9 cellular contexts compared by ENCODE assay signal in genomic region chr10:72316748-72317435, GRCh38. TPM values are rescaled to one million over a fixed set of nuclear protein-coding genes. Genes with fewer than 3 reads are reported as not detected.
DNase-seq lines count a peak whose midpoint lies in the region; ATAC-seq and TF ChIP-seq lines count a peak whose summit lies in the region.
"Had no signal": no experiment of that assay in that cellular context is flagged by ENCODE, and none has a peak within 500 bp of the region (broad histone marks: within the 10 kb centered on the region; RNA-seq: fewer than 3 reads in every experiment).

No MANE protein-coding gene starts in this region.

- H3K4me3 ChIP-seq in ascending aorta: no peak overlapping the region
- H3K4me3 ChIP-seq: HAP-1 had no signal

- DNase-seq in DMS53 treated with DMSO at 0.1 percent for 48 hours (lab: John Stamatoyannopoulos, UW; ENCODE audit: unreplicated experiment) (peak; percentile 22), NCI-H774 (lab: John Stamatoyannopoulos, UW) (peak; percentile 33), ascending aorta (ENCODE audit: low spot score in 2 of 2) (no peak), NCI-H82 (lab: John Stamatoyannopoulos, UW) (no peak), NCI-H1048 (lab: John Stamatoyannopoulos, UW) (no peak), DMS114 treated with DMSO at 0.1 percent for 48 hours (lab: John Stamatoyannopoulos, UW; ENCODE audit: unreplicated experiment) (no peak)
- DNase-seq in natural killer cell treated with Interleukin-12 subunit alpha and Interleukin-12 subunit beta and Interleukin-15 and Interleukin-18, amount 100 ng/mL, for 72 hours (ENCODE audit: low spot score): no peak

- H3K27ac ChIP-seq in ascending aorta: peak overlapping the region; percentile 61 to 72

- peaks cover 40 to 44% of the 10 kb centered on the region in 2 donors for H3K4me1 Mint-ChIP-seq in natural killer cell treated with Interleukin-12 subunit alpha and Interleukin-12 subunit beta and Interleukin-15 and Interleukin-18, amount 100 ng/mL, for 72 hours (ENCODE audit: low read depth in 2 of 2)

- no peaks in the 10 kb centered on the region for H3K27me3 Mint-ChIP-seq in natural killer cell treated with Interleukin-12 subunit alpha and Interleukin-12 subunit beta and Interleukin-15 and Interleukin-18, amount 100 ng/mL, for 72 hours

- no peaks in the 10 kb centered on the region for H3K9me3 ChIP-seq in ascending aorta
- H3K9me3 ChIP-seq: HAP-1 had no signal

- intact Hi-C loops in ascending aorta (cut with DNase I): loop anchor here (5.0 kb wide), 2 partner anchors 40 to 100 kb away; partner anchors contain the start of genes ANAPC16 and ASCC1

- H3K36me3 ChIP-seq in ascending aorta: no peaks in the 10 kb centered on the region
- H3K36me3 ChIP-seq: HAP-1 had no signal

- peaks cover 21 to 44% of the 10 kb centered on the region in 2 donors for H3K4me1 ChIP-seq in ascending aorta

- no peaks in the 10 kb centered on the region for H3K9me3 Mint-ChIP-seq in natural killer cell treated with Interleukin-12 subunit alpha and Interleukin-12 subunit beta and Interleukin-15 and Interleukin-18, amount 100 ng/mL, for 72 hours

- peak overlapping the region; percentile 70 to 88 for H3K27ac Mint-ChIP-seq in natural killer cell treated with Interleukin-12 subunit alpha and Interleukin-12 subunit beta and Interleukin-15 and Interleukin-18, amount 100 ng/mL, for 72 hours

- peak overlapping the region; percentile 63 for H3K4me3 Mint-ChIP-seq in natural killer cell treated with Interleukin-12 subunit alpha and Interleukin-12 subunit beta and Interleukin-15 and Interleukin-18, amount 100 ng/mL, for 72 hours

- H3K27me3 ChIP-seq in ascending aorta: no peaks in the 10 kb centered on the region

- no peak for ATAC-seq in natural killer cell treated with Interleukin-12 subunit alpha and Interleukin-12 subunit beta and Interleukin-15 and Interleukin-18, amount 100 ng/mL, for 72 hours
- no peak for ATAC-seq in HG03354 (IDR thresholded peaks at IDR 0.05; ENCODE audit: poor library complexity, severe bottlenecking, unreplicated experiment)

- no peaks in the 10 kb centered on the region for H3K36me3 Mint-ChIP-seq in natural killer cell treated with Interleukin-12 subunit alpha and Interleukin-12 subunit beta and Interleukin-15 and Interleukin-18, amount 100 ng/mL, for 72 hours

- no peak for TF ChIP-seq CTCF in ascending aorta (IDR thresholded peaks at IDR 0.05)

RNA-seq across cellular contexts. Expression of gene DNAJB12, which starts 37.8 kb away (rescaled TPM):
- 46.1 TPM for total RNA-seq in ascending aorta
- total RNA-seq in natural killer cell treated with Interleukin-12 subunit alpha and Interleukin-12 subunit beta and Interleukin-15 and Interleukin-18, amount 100 ng/mL, for 72 hours: 10 to 100 TPM; 39.5 to 39.7 TPM

RNA-seq across cellular contexts. Expression of gene DDIT4, which starts 43.2 kb away (rescaled TPM):
- total RNA-seq in ascending aorta: 394 TPM
- total RNA-seq in natural killer cell treated with Interleukin-12 subunit alpha and Interleukin-12 subunit beta and Interleukin-15 and Interleukin-18, amount 100 ng/mL, for 72 hours: 100 to 1,000 TPM; 189 to 207 TPM

Comparison
In these comparisons a context has a peak if more than half of its experiments do, and no peak if none do; other contexts are left out.
1. DNase-seq: peak in DMS53 treated with DMSO at 0.1 percent for 48 hours (single experiment) and NCI-H774 (single experiment); none in ascending aorta (0 of 2), natural killer cell treated with Interleukin-12 subunit alpha and Interleukin-12 subunit beta and Interleukin-15 and Interleukin-18, amount 100 ng/mL, for 72 hours (single experiment), NCI-H82 (single experiment), NCI-H1048 (single experiment) and DMS114 treated with DMSO at 0.1 percent for 48 hours (single experiment).